In genomic region chr22:31923166-31923565, GRCh38 we compare ENCODE assay signal across 16 cellular contexts. TPM values are rescaled to one million over a fixed set of nuclear protein-coding genes. Genes with fewer than 3 reads are reported as not detected.
A peak's percentile ranks its signal among the peaks of the same experiment; 100 is the strongest.
DNase-seq lines count a peak whose midpoint lies in the region; ATAC-seq and TF ChIP-seq lines count a peak whose summit lies in the region.
"Had no signal": no experiment of that assay in that cellular context is flagged by ENCODE, and none has a peak within 500 bp of the region (broad histone marks: within the 10 kb centered on the region; RNA-seq: fewer than 3 reads in every experiment).

No MANE protein-coding gene starts in this region.

- no peaks in the 10 kb centered on the region for H3K27me3 ChIP-seq in liver (ENCODE audit: control insufficient read depth in 4 of 4, insufficient read depth in 4 of 4, low read length in 3 of 4)
- no peaks in the 10 kb centered on the region for H3K27me3 ChIP-seq in tibial nerve

- H3K4me3 ChIP-seq in liver (ENCODE audit: low read depth in 1 of 3, low read length in 3 of 3) (no peak overlapping the region), tibial nerve (no peak overlapping the region)
- H3K4me3 ChIP-seq: smooth muscle cell had no signal

- H3K4me1 ChIP-seq in liver (ENCODE audit: control insufficient read depth in 4 of 4, insufficient read depth in 4 of 4, low read length in 3 of 4): peaks cover 0 to 3% (median 0%) of the 10 kb centered on the region in 4 donors
- H3K4me1 ChIP-seq in tibial nerve: no peaks in the 10 kb centered on the region

- H3K36me3 ChIP-seq in liver (ENCODE audit: control insufficient read depth in 4 of 4, insufficient read depth in 3 of 4, low read depth in 1 of 4, low read length in 3 of 4): no peaks in the 10 kb centered on the region
- no peaks in the 10 kb centered on the region for H3K36me3 ChIP-seq in tibial nerve

- peak overlapping the region; percentile 65 for H3K27ac ChIP-seq in cingulate gyrus (ENCODE audit: low read depth, low read length)
- H3K27ac ChIP-seq in liver (ENCODE audit: low read depth in 1 of 2, low read length in 2 of 2): no peak overlapping the region
- no peak overlapping the region for H3K27ac ChIP-seq in tibial nerve

- H3K9me3 ChIP-seq in liver (ENCODE audit: control insufficient read depth in 4 of 4, low read length in 3 of 4) (no peaks in the 10 kb centered on the region), tibial nerve (no peaks in the 10 kb centered on the region)

- no peak overlapping the region for H3K9ac ChIP-seq in liver (ENCODE audit: low read depth in 1 of 2, low read length in 2 of 2)

- no peak for ATAC-seq in GM19455 (IDR thresholded peaks at IDR 0.05; ENCODE audit: unreplicated experiment)

- DNase-seq in NOMO-1 treated with DMSO at 0.1 percent for 48 hours (lab: John Stamatoyannopoulos, UW; ENCODE audit: unreplicated experiment): peak; percentile 63
- DNase-seq in tibial nerve (ENCODE audit: low spot score in 2 of 2): peak; percentile 23 to 61
- no peak for DNase-seq in NAMALWA (ENCODE audit: low spot score)
- DNase-seq in AG20443 (ENCODE audit: low spot score): no peak
- no peak for DNase-seq in NCI-H748 treated with DMSO at 0.1 percent for 48 hours (lab: John Stamatoyannopoulos, UW)
- DNase-seq: activated CD4-positive, alpha-beta T cell treated with anti-CD3 and anti-CD28 coated beads, Interleukin-2, amount 50 U/mL, for 48 hours; activated gamma-delta T cell treated with Interleukin-2 at 50 U/mL for 16 hours; COR-L47; naive B cell; NCI-H1436; NCI-H82; T-helper 1 cell had no signal

- no peak for TF ChIP-seq RAD21 in liver (IDR thresholded peaks at IDR 0.05)

- TF ChIP-seq CTCF in liver (IDR thresholded peaks at IDR 0.05; ENCODE audit: low read depth, low read length, missing input control) (no peak), tibial nerve (IDR thresholded peaks at IDR 0.05) (no peak)

- no peak for TF ChIP-seq POLR2A in tibial nerve (IDR thresholded peaks at IDR 0.05)

- 42% methylated on average over 5 of the region's 5 CpGs for WGBS in liver
- 12 to 18% methylated on average over 5 of the region's 5 CpGs for WGBS in tibial nerve, 2 donors

- TF ChIP-seq EP300 in tibial nerve (IDR thresholded peaks at IDR 0.05): peak in 1 of 2 donors; percentile 52

TF ChIP-seq in liver, 16 proteins besides CTCF, POLR2A, EP300 and RAD21:
- TF ChIP-seq GABPA (IDR thresholded peaks at IDR 0.05 in 1 of 2, conservative IDR thresholded peaks at IDR 0.05 in 1 of 2) (no peak), MAX (IDR thresholded peaks at IDR 0.05) (peak; percentile 32)

RNA-seq across cellular contexts. Expression of gene YWHAH, which starts 21.2 kb away (rescaled TPM):
- total RNA-seq in liver (10 to 100 TPM; 26.1 to 75.0 TPM), tibial nerve (100 to 1,000 TPM in 1 of 4 donors, 10 to 100 TPM in 3; 66.3 to 102 (median 98.0) TPM)
- polyA plus RNA-seq in liver: 10 to 100 TPM; 39.9 to 45.0 TPM

Comparison
In these comparisons a context has a peak if more than half of its experiments do, and no peak if none do; other contexts are left out.
1. DNase-seq: peak in NOMO-1 treated with DMSO at 0.1 percent for 48 hours (single experiment) and tibial nerve (2 of 2); none in NAMALWA (single experiment), AG20443 (single experiment) and NCI-H748 treated with DMSO at 0.1 percent for 48 hours (single experiment).